Comparison of ENCODE assay signal across 13 cellular contexts in the genomic region with DNA sequence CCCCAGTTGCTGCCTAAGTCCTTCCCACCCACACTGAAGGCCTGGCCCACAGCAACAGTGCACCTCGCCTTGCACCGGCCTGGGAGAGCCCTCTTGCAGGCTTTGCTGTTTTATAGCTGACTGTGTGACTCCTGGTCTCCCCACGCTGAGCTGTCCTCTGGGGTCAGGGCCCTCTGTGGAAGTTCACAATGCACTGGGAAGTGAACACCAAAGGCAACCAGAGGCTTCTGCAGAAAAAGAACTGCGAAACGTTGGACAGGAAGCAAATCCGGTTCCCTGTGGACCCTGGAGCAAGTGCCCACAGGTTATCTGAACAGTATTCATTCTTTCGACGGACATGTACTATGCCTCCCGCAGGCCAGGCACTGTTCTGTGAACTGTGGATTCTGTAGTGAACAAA. TPM values are rescaled to one million over a fixed set of nuclear protein-coding genes. Genes with fewer than 3 reads are reported as not detected.
DNase-seq lines count a peak whose midpoint lies in the region; ATAC-seq and TF ChIP-seq lines count a peak whose summit lies in the region.
"Had no signal": no experiment of that assay in that cellular context is flagged by ENCODE, and none has a peak within 500 bp of the region (broad histone marks: within the 10 kb centered on the region; RNA-seq: fewer than 3 reads in every experiment).

No MANE protein-coding gene starts in this region.

- no peak overlapping the region for H3K4me3 ChIP-seq in vagina
- H3K4me3 ChIP-seq: lung had no signal

- TF ChIP-seq CTCF in vagina (IDR thresholded peaks at IDR 0.05): no peak

- no peaks in the 10 kb centered on the region for H3K27me3 ChIP-seq in vagina

- no peaks in the 10 kb centered on the region for H3K9me3 Mint-ChIP-seq in activated naive CD4-positive, alpha-beta T cell treated with anti-CD3 and anti-CD28 coated beads, Interleukin-2, amount 50 U/mL, for 24 hours
- H3K9me3 Mint-ChIP-seq in activated naive CD4-positive, alpha-beta T cell treated with anti-CD3 and anti-CD28 coated beads, Interleukin-2, amount 10 ng/mL, durations not matched to agents 7 days and 5 days: no peaks in the 10 kb centered on the region
- H3K9me3 Mint-ChIP-seq in activated T-helper 1 cell treated with anti-CD3 and anti-CD28 coated beads, Interleukin-12 subunit alpha, Interleukin-12 subunit beta, Interleukin-2, Interleukin-4 antibody, amounts not matched to agents 30 ng/mL and 10 ng/mL and 1 ng/mL, durations not matched to agents 14 hours and 24 hours and 36 hours: no peaks in the 10 kb centered on the region
- peaks cover 0 to 2% (median 0%) of the 10 kb centered on the region in 7 donors for H3K9me3 Mint-ChIP-seq in naive B cell
- H3K9me3 Mint-ChIP-seq: nephron progenitor cell had no signal

- peaks cover 22% of the 10 kb centered on the region for H3K27me3 Mint-ChIP-seq in activated naive CD4-positive, alpha-beta T cell treated with anti-CD3 and anti-CD28 coated beads, Interleukin-2, amount 50 U/mL, for 24 hours
- H3K27me3 Mint-ChIP-seq in activated naive CD4-positive, alpha-beta T cell treated with anti-CD3 and anti-CD28 coated beads, Interleukin-2, amount 10 ng/mL, durations not matched to agents 7 days and 5 days: peaks cover 80% of the 10 kb centered on the region
- H3K27me3 Mint-ChIP-seq in activated T-helper 1 cell treated with anti-CD3 and anti-CD28 coated beads, Interleukin-12 subunit alpha, Interleukin-12 subunit beta, Interleukin-2, Interleukin-4 antibody, amounts not matched to agents 30 ng/mL and 10 ng/mL and 1 ng/mL, durations not matched to agents 14 hours and 24 hours and 36 hours (ENCODE audit: insufficient read depth): peaks cover 64% of the 10 kb centered on the region
- H3K27me3 Mint-ChIP-seq in naive B cell: peaks cover 31 to 78% (median 72%) of the 10 kb centered on the region in 3 donors

- H3K9me3 ChIP-seq in vagina: no peaks in the 10 kb centered on the region
- H3K9me3 ChIP-seq: colonic mucosa had no signal

- H3K36me3 ChIP-seq in vagina: no peaks in the 10 kb centered on the region
- H3K36me3 ChIP-seq: brain microvascular endothelial cell, colonic mucosa had no signal

- H3K27ac ChIP-seq in vagina: no peak overlapping the region
- H3K27ac ChIP-seq: brain microvascular endothelial cell, C4-2B, colonic mucosa had no signal

- CTCF ChIA-PET in activated naive CD4-positive, alpha-beta T cell treated with anti-CD3 and anti-CD28 coated beads, Interleukin-2, amount 10 ng/mL, durations not matched to agents 7 days and 5 days (lab: Charles Lee): interaction anchor here (0.7 to 3.7 kb wide), 18 partner anchors 11 to 1252 kb away, joined by 3 to 21 read pairs (median 4); no protein-coding TSS in a partner anchor

- H3K36me3 Mint-ChIP-seq in activated naive CD4-positive, alpha-beta T cell treated with anti-CD3 and anti-CD28 coated beads, Interleukin-2, amount 50 U/mL, for 24 hours: no peaks in the 10 kb centered on the region
- H3K36me3 Mint-ChIP-seq in activated naive CD4-positive, alpha-beta T cell treated with anti-CD3 and anti-CD28 coated beads, Interleukin-2, amount 10 ng/mL, durations not matched to agents 7 days and 5 days: no peaks in the 10 kb centered on the region
- H3K36me3 Mint-ChIP-seq in activated T-helper 1 cell treated with anti-CD3 and anti-CD28 coated beads, Interleukin-12 subunit alpha, Interleukin-12 subunit beta, Interleukin-2, Interleukin-4 antibody, amounts not matched to agents 30 ng/mL and 10 ng/mL and 1 ng/mL, durations not matched to agents 14 hours and 24 hours and 36 hours (ENCODE audit: low read depth): no peaks in the 10 kb centered on the region
- no peaks in the 10 kb centered on the region for H3K36me3 Mint-ChIP-seq in naive B cell

- H3K4me1 ChIP-seq in vagina: peaks cover 24% of the 10 kb centered on the region
- H3K4me1 ChIP-seq: colonic mucosa had no signal

- peaks cover 13% of the 10 kb centered on the region for H3K4me1 Mint-ChIP-seq in activated naive CD4-positive, alpha-beta T cell treated with anti-CD3 and anti-CD28 coated beads, Interleukin-2, amount 50 U/mL, for 24 hours
- H3K4me1 Mint-ChIP-seq in activated naive CD4-positive, alpha-beta T cell treated with anti-CD3 and anti-CD28 coated beads, Interleukin-2, amount 10 ng/mL, durations not matched to agents 7 days and 5 days: peaks cover 18% of the 10 kb centered on the region
- peaks cover 34% of the 10 kb centered on the region for H3K4me1 Mint-ChIP-seq in activated T-helper 1 cell treated with anti-CD3 and anti-CD28 coated beads, Interleukin-12 subunit alpha, Interleukin-12 subunit beta, Interleukin-2, Interleukin-4 antibody, amounts not matched to agents 30 ng/mL and 10 ng/mL and 1 ng/mL, durations not matched to agents 14 hours and 24 hours and 36 hours (ENCODE audit: low read depth)
- peaks cover 12% of the 10 kb centered on the region in 3 donors for H3K4me1 Mint-ChIP-seq in naive B cell

- DNase-seq in activated naive CD4-positive, alpha-beta T cell treated with anti-CD3 and anti-CD28 coated beads, Interleukin-2, amount 10 ng/mL, durations not matched to agents 7 days and 5 days: no peak
- no peak for DNase-seq in activated T-helper 1 cell treated with anti-CD3 and anti-CD28 coated beads, Interleukin-12 subunit alpha, Interleukin-12 subunit beta, Interleukin-2, Interleukin-4 antibody, amounts not matched to agents 30 ng/mL and 10 ng/mL and 1 ng/mL, durations not matched to agents 14 hours and 24 hours and 36 hours (ENCODE audit: low spot score)
- no peak for DNase-seq in naive B cell
- DNase-seq in vagina (ENCODE audit: extremely low spot score in 2 of 2): peak; percentile 75 to 95
- no peak for DNase-seq in activated CD8-positive, alpha-beta memory T cell treated with anti-CD3 and anti-CD28 coated beads for 24 hours
- DNase-seq in DMS 273 (lab: John Stamatoyannopoulos, UW; ENCODE audit: unreplicated experiment): no peak

- ATAC-seq in naive B cell (ENCODE audit: low read depth in 2 of 2): no peak
- ATAC-seq in HG03095 (IDR thresholded peaks at IDR 0.05; ENCODE audit: unreplicated experiment): no peak

- intact Hi-C loops in activated T-helper 1 cell treated with anti-CD3 and anti-CD28 coated beads, Interleukin-12 subunit alpha, Interleukin-12 subunit beta, Interleukin-2, Interleukin-4 antibody, amounts not matched to agents 30 ng/mL and 10 ng/mL and 1 ng/mL, durations not matched to agents 14 hours and 24 hours and 36 hours (cut with micrococcal nuclease): loop anchor here (2.0 to 10.0 kb wide), 2 partner anchors 180 to 1170 kb away; partner anchors contain the start of gene PPP2R3A
- intact Hi-C loops in vagina (cut with DNase I): no loop called here

- TF ChIP-seq POLR2A in vagina (IDR thresholded peaks at IDR 0.05): no peak

- no peak overlapping the region for H3K27ac Mint-ChIP-seq in activated naive CD4-positive, alpha-beta T cell treated with anti-CD3 and anti-CD28 coated beads, Interleukin-2, amount 50 U/mL, for 24 hours
- H3K27ac Mint-ChIP-seq in activated naive CD4-positive, alpha-beta T cell treated with anti-CD3 and anti-CD28 coated beads, Interleukin-2, amount 10 ng/mL, durations not matched to agents 7 days and 5 days: no peak overlapping the region
- no peak overlapping the region for H3K27ac Mint-ChIP-seq in activated T-helper 1 cell treated with anti-CD3 and anti-CD28 coated beads, Interleukin-12 subunit alpha, Interleukin-12 subunit beta, Interleukin-2, Interleukin-4 antibody, amounts not matched to agents 30 ng/mL and 10 ng/mL and 1 ng/mL, durations not matched to agents 14 hours and 24 hours and 36 hours
- no peak overlapping the region for H3K27ac Mint-ChIP-seq in naive B cell
- H3K27ac Mint-ChIP-seq: nephron progenitor cell had no signal

- H3K4me3 Mint-ChIP-seq in activated naive CD4-positive, alpha-beta T cell treated with anti-CD3 and anti-CD28 coated beads, Interleukin-2, amount 50 U/mL, for 24 hours: peak overlapping the region; percentile 34
- no peak overlapping the region for H3K4me3 Mint-ChIP-seq in activated naive CD4-positive, alpha-beta T cell treated with anti-CD3 and anti-CD28 coated beads, Interleukin-2, amount 10 ng/mL, durations not matched to agents 7 days and 5 days
- peak overlapping the region; percentile 91 for H3K4me3 Mint-ChIP-seq in activated T-helper 1 cell treated with anti-CD3 and anti-CD28 coated beads, Interleukin-12 subunit alpha, Interleukin-12 subunit beta, Interleukin-2, Interleukin-4 antibody, amounts not matched to agents 30 ng/mL and 10 ng/mL and 1 ng/mL, durations not matched to agents 14 hours and 24 hours and 36 hours
- peak overlapping the region in 7 of 8 donors; percentile 29 to 95 (median 50) for H3K4me3 Mint-ChIP-seq in naive B cell

RNA-seq across cellular contexts. Expression of gene EPHB1, which starts 0.7 kb away (rescaled TPM):
- total RNA-seq in activated T-helper 1 cell treated with anti-CD3 and anti-CD28 coated beads, Interleukin-12 subunit alpha, Interleukin-12 subunit beta, Interleukin-2, Interleukin-4 antibody, amounts not matched to agents 30 ng/mL and 10 ng/mL and 1 ng/mL, durations not matched to agents 14 hours and 24 hours and 36 hours: 5.0 and 5.2 TPM in 2 replicates
- polyA plus RNA-seq in naive B cell (ENCODE audit: low read depth in 6 of 6): not detected
- total RNA-seq in vagina: 2.2 TPM

Comparison
In these comparisons a context has a peak if more than half of its experiments do, and no peak if none do; other contexts are left out.
1. DNase-seq: peak in vagina (2 of 2); none in activated naive CD4-positive, alpha-beta T cell treated with anti-CD3 and anti-CD28 coated beads, Interleukin-2, amount 10 ng/mL, durations not matched to agents 7 days and 5 days (single experiment), activated T-helper 1 cell treated with anti-CD3 and anti-CD28 coated beads, Interleukin-12 subunit alpha, Interleukin-12 subunit beta, Interleukin-2, Interleukin-4 antibody, amounts not matched to agents 30 ng/mL and 10 ng/mL and 1 ng/mL, durations not matched to agents 14 hours and 24 hours and 36 hours (single experiment), naive B cell (single experiment), activated CD8-positive, alpha-beta memory T cell treated with anti-CD3 and anti-CD28 coated beads for 24 hours (single experiment) and DMS 273 (single experiment).